Comparison of ENCODE assay signal across 10 cellular contexts in genomic region chr6:169162968-169163903, GRCh38.
DNase-seq lines count a peak whose midpoint lies in the region; ATAC-seq, FAIRE-seq and TF ChIP-seq lines count a peak whose summit lies in the region.
"Had no signal": no experiment of that assay in that cellular context is flagged by ENCODE, and none has a peak within 500 bp of the region (broad histone marks: within the 10 kb centered on the region; RNA-seq: fewer than 3 reads in every experiment).

No MANE protein-coding gene starts in this region.

- TF ChIP-seq POLR2A in GM12891 (IDR thresholded peaks at IDR 0.05; ENCODE audit: low read depth, low read length) = no peak

- H3K4me3 ChIP-seq in bronchial epithelial cell (ENCODE audit: low read depth, low read length) = no peak overlapping the region
- H3K4me3 ChIP-seq: GM12878 had no signal

- DNase-seq in AG09319 (ENCODE audit: extremely low read depth, low read depth) (peak; percentile 93), KBM-7 (peak; percentile 51), bronchial epithelial cell (ENCODE audit: low read depth) (peak; percentile 55), mucosa of gallbladder (ENCODE audit: low spot score) (peak; percentile 9), GM12891 (ENCODE audit: insufficient read length, low spot score) (no peak), OCI-M1 (lab: John Stamatoyannopoulos, UW) (no peak), NCI-H1105 (lab: John Stamatoyannopoulos, UW) (no peak)

- in situ Hi-C loops in KBM-7 (cut with MboI; ENCODE audit: low pct_unique_long_range_greater_than_20kb, low sequenced_read_pairs) = no loop called here

- H3K36me3 ChIP-seq in bronchial epithelial cell (ENCODE audit: control insufficient read depth, insufficient read depth, low read length) = no peaks in the 10 kb centered on the region

- no peaks in the 10 kb centered on the region for H3K27me3 ChIP-seq in bronchial epithelial cell (ENCODE audit: control insufficient read depth, insufficient read depth, low read length)

- no peak for ATAC-seq in GM19455 (IDR thresholded peaks at IDR 0.05; ENCODE audit: unreplicated experiment)
- ATAC-seq: GM12878, left lobe of liver had no signal

- FAIRE-seq in bronchial epithelial cell (lab: Jason Lieb, UNC) (no peak), GM12891 (lab: Jason Lieb, UNC) (no peak)
- FAIRE-seq: GM12878 had no signal

- no peak for TF ChIP-seq CTCF in AG09319 (IDR thresholded peaks at IDR 0.05; ENCODE audit: low read depth, low read length)
- TF ChIP-seq CTCF in bronchial epithelial cell (IDR thresholded peaks at IDR 0.05; ENCODE audit: insufficient read depth, low read length, severe bottlenecking) = no peak

TF ChIP-seq in GM12891, 5 proteins besides CTCF, POLR2A, EP300 and RAD21:
- TF ChIP-seq TAF1 (IDR thresholded peaks at IDR 0.05; ENCODE audit: low read depth, low read length) = no peak
- no peak for TF ChIP-seq PAX5 (IDR thresholded peaks at IDR 0.05; ENCODE audit: insufficient read depth, low read length, severe bottlenecking)
- no peak for TF ChIP-seq POU2F2 (IDR thresholded peaks at IDR 0.05; ENCODE audit: low read depth, low read length)
- TF ChIP-seq POLR2AphosphoS5 (IDR thresholded peaks at IDR 0.05; ENCODE audit: low read depth, low read length) = no peak

Comparison
In these comparisons a context has a peak if more than half of its experiments do, and no peak if none do; other contexts are left out.
1. DNase-seq: peak in AG09319 (single experiment), KBM-7 (single experiment), bronchial epithelial cell (single experiment) and mucosa of gallbladder (single experiment); none in GM12891 (single experiment), OCI-M1 (single experiment) and NCI-H1105 (single experiment).